Comparison of ENCODE assay signal across 1 cellular context in the genomic region with DNA sequence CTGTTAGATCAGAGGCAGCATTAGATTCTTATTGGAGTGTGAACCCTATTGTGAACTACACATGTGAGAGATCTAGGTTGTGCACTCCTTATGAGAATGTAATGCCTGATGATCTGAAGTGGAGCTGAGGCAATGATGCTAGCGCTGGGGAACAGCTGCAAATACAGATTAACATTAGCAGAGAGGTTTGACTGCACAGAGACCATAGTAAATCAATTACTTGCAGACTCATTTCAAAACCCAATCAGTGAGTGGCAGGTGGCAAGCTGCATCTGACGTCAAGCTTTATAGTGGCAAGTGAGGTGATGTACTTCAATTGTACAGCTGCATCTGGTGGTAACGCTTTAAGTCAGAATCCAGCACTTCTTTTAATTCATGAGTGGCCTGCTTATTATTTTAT.
TF ChIP-seq lines count a peak whose summit lies in the region.

No MANE protein-coding gene starts in this region.

TF ChIP-seq in GM12878, 131 proteins besides CTCF, POLR2A, EP300 and RAD21 (continued from another document):
- TF ChIP-seq, protein P1, sequence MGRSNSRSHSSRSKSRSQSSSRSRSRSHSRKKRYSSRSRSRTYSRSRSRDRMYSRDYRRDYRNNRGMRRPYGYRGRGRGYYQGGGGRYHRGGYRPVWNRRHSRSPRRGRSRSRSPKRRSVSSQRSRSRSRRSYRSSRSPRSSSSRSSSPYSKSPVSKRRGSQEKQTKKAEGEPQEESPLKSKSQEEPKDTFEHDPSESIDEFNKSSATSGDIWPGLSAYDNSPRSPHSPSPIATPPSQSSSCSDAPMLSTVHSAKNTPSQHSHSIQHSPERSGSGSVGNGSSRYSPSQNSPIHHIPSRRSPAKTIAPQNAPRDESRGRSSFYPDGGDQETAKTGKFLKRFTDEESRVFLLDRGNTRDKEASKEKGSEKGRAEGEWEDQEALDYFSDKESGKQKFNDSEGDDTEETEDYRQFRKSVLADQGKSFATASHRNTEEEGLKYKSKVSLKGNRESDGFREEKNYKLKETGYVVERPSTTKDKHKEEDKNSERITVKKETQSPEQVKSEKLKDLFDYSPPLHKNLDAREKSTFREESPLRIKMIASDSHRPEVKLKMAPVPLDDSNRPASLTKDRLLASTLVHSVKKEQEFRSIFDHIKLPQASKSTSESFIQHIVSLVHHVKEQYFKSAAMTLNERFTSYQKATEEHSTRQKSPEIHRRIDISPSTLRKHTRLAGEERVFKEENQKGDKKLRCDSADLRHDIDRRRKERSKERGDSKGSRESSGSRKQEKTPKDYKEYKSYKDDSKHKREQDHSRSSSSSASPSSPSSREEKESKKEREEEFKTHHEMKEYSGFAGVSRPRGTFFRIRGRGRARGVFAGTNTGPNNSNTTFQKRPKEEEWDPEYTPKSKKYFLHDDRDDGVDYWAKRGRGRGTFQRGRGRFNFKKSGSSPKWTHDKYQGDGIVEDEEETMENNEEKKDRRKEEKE (IDR thresholded peaks at IDR 0.05) = no peak
- TF ChIP-seq GABPA (IDR thresholded peaks at IDR 0.05; ENCODE audit: low read depth) = 0 out of 2 replicates have a peak, but pooled peaks have one; percentile 47
- TF ChIP-seq RAD51 (IDR thresholded peaks at IDR 0.05) = peak; percentile 36; the same call in 1 of the 2 replicates
- no peak for TF ChIP-seq FOXK2 (IDR thresholded peaks at IDR 0.05)
- TF ChIP-seq, protein P2, sequence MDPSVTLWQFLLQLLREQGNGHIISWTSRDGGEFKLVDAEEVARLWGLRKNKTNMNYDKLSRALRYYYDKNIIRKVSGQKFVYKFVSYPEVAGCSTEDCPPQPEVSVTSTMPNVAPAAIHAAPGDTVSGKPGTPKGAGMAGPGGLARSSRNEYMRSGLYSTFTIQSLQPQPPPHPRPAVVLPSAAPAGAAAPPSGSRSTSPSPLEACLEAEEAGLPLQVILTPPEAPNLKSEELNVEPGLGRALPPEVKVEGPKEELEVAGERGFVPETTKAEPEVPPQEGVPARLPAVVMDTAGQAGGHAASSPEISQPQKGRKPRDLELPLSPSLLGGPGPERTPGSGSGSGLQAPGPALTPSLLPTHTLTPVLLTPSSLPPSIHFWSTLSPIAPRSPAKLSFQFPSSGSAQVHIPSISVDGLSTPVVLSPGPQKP (IDR thresholded peaks at IDR 0.05; ENCODE audit: low read depth, low read length) = no peak
- TF ChIP-seq CBX5 (IDR thresholded peaks at IDR 0.05; ENCODE audit: low read depth) = no peak
- TF ChIP-seq CREB1 (IDR thresholded peaks at IDR 0.05; ENCODE audit: low read depth) = peak; percentile 90
- TF ChIP-seq, protein P3, sequence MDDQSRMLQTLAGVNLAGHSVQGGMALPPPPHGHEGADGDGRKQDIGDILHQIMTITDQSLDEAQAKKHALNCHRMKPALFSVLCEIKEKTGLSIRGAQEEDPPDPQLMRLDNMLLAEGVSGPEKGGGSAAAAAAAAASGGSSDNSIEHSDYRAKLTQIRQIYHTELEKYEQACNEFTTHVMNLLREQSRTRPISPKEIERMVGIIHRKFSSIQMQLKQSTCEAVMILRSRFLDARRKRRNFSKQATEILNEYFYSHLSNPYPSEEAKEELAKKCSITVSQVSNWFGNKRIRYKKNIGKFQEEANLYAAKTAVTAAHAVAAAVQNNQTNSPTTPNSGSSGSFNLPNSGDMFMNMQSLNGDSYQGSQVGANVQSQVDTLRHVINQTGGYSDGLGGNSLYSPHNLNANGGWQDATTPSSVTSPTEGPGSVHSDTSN (IDR thresholded peaks at IDR 0.05; ENCODE audit: insufficient replicate concordance, low read depth, low read length) = peak; percentile 85
- TF ChIP-seq MEF2B (IDR thresholded peaks at IDR 0.05; ENCODE audit: partially characterized antibody, poor library complexity, severe bottlenecking) = peak; percentile 31
- TF ChIP-seq, protein P4, sequence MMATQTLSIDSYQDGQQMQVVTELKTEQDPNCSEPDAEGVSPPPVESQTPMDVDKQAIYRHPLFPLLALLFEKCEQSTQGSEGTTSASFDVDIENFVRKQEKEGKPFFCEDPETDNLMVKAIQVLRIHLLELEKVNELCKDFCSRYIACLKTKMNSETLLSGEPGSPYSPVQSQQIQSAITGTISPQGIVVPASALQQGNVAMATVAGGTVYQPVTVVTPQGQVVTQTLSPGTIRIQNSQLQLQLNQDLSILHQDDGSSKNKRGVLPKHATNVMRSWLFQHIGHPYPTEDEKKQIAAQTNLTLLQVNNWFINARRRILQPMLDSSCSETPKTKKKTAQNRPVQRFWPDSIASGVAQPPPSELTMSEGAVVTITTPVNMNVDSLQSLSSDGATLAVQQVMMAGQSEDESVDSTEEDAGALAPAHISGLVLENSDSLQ (IDR thresholded peaks at IDR 0.05) = peak; percentile 95
- no peak for TF ChIP-seq KLF5 (IDR thresholded peaks at IDR 0.05; ENCODE audit: partially characterized antibody)
- TF ChIP-seq SP1 (IDR thresholded peaks at IDR 0.05; ENCODE audit: low read depth, low read length) = no peak
- peak; percentile 98 for TF ChIP-seq TCF3 (IDR thresholded peaks at IDR 0.05; ENCODE audit: borderline replicate concordance, insufficient read depth, low read depth, low read length)
- peak; percentile 68 for TF ChIP-seq RUNX3 (IDR thresholded peaks at IDR 0.05; ENCODE audit: low read length)
- peak; percentile 63 for TF ChIP-seq BMI1 (IDR thresholded peaks at IDR 0.05; ENCODE audit: borderline replicate concordance)
- TF ChIP-seq, protein P5, sequence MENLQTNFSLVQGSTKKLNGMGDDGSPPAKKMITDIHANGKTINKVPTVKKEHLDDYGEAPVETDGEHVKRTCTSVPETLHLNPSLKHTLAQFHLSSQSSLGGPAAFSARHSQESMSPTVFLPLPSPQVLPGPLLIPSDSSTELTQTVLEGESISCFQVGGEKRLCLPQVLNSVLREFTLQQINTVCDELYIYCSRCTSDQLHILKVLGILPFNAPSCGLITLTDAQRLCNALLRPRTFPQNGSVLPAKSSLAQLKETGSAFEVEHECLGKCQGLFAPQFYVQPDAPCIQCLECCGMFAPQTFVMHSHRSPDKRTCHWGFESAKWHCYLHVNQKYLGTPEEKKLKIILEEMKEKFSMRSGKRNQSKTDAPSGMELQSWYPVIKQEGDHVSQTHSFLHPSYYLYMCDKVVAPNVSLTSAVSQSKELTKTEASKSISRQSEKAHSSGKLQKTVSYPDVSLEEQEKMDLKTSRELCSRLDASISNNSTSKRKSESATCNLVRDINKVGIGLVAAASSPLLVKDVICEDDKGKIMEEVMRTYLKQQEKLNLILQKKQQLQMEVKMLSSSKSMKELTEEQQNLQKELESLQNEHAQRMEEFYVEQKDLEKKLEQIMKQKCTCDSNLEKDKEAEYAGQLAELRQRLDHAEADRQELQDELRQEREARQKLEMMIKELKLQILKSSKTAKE (IDR thresholded peaks at IDR 0.05; ENCODE audit: low read depth, poor library complexity, severe bottlenecking) = peak; percentile 15
- no peak for TF ChIP-seq ESRRA (IDR thresholded peaks at IDR 0.05; ENCODE audit: low read length)
- TF ChIP-seq IKZF2 (IDR thresholded peaks at IDR 0.05) = peak; percentile 36 to 55; a peak in 1 of 4 replicates
- TF ChIP-seq FOXM1 (IDR thresholded peaks at IDR 0.05; ENCODE audit: low read depth, low read length) = no peak
- peak; percentile 92 for TF ChIP-seq BCL11A (IDR thresholded peaks at IDR 0.05; ENCODE audit: low read depth, low read length)
- TF ChIP-seq, protein P6, sequence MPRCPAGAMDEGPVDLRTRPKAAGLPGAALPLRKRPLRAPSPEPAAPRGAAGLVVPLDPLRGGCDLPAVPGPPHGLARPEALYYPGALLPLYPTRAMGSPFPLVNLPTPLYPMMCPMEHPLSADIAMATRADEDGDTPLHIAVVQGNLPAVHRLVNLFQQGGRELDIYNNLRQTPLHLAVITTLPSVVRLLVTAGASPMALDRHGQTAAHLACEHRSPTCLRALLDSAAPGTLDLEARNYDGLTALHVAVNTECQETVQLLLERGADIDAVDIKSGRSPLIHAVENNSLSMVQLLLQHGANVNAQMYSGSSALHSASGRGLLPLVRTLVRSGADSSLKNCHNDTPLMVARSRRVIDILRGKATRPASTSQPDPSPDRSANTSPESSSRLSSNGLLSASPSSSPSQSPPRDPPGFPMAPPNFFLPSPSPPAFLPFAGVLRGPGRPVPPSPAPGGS (IDR thresholded peaks at IDR 0.05; ENCODE audit: borderline replicate concordance, insufficient read depth, low read depth, low read length, poor library complexity, severe bottlenecking) = no peak
- TF ChIP-seq PAX5 (IDR thresholded peaks at IDR 0.05; ENCODE audit: borderline replicate concordance, low read depth, low read length) = peak; percentile 60; the same call in 1 of the 2 replicates
- no peak for TF ChIP-seq LARP7 (IDR thresholded peaks at IDR 0.05)
- TF ChIP-seq NBN (IDR thresholded peaks at IDR 0.05) = peak; percentile 66; the same call in 1 of the 2 replicates
- no peak for TF ChIP-seq ZNF207 (IDR thresholded peaks at IDR 0.05; ENCODE audit: borderline replicate concordance)
- TF ChIP-seq JUND (IDR thresholded peaks at IDR 0.05; ENCODE audit: low read depth, low read length) = peak; percentile 78; the same call in 1 of the 2 replicates
- no peak for TF ChIP-seq SIN3A (IDR thresholded peaks at IDR 0.05; ENCODE audit: low read depth, low read length)
- TF ChIP-seq DPF2 (IDR thresholded peaks at IDR 0.05) = peak; percentile 90
- peak; percentile 23; the same call in 1 of the 2 replicates for TF ChIP-seq BACH1 (IDR thresholded peaks at IDR 0.05; ENCODE audit: borderline replicate concordance)
- TF ChIP-seq CREM (IDR thresholded peaks at IDR 0.05; ENCODE audit: low read depth) = peak; percentile 94
- TF ChIP-seq ETV6 (conservative IDR thresholded peaks at IDR 0.05 in 1 of 2, IDR thresholded peaks at IDR 0.05 in 1 of 2; ENCODE audit: borderline replicate concordance in 1 of 2, low read depth in 1 of 2) = peak in 1 of 2 experiments; percentile 81; a peak in 2 of 4 replicates
- TF ChIP-seq ATF7 (IDR thresholded peaks at IDR 0.05; ENCODE audit: low read depth) = peak; percentile 92
- TF ChIP-seq RBBP5 (conservative IDR thresholded peaks at IDR 0.05) = no peak
- no peak for TF ChIP-seq RCOR1 (conservative IDR thresholded peaks at IDR 0.05; ENCODE audit: low read depth, low read length)
